In genomic region chr16:85554791-85555548, GRCh38 we compare ENCODE assay signal across 8 cellular contexts. TPM values are rescaled to one million over a fixed set of nuclear protein-coding genes. Genes with fewer than 3 reads are reported as not detected.
DNase-seq lines count a peak whose midpoint lies in the region; ATAC-seq and TF ChIP-seq lines count a peak whose summit lies in the region.

No MANE protein-coding gene starts in this region.

- peak; percentile 9 for ATAC-seq in activated B cell treated with CpG ODN at 0.5 μM for 24 hours (ENCODE audit: low read depth)
- peak; percentile 13 for ATAC-seq in left lobe of liver
- ATAC-seq in GM18520 (IDR thresholded peaks at IDR 0.05; ENCODE audit: unreplicated experiment): no peak
- no peak for ATAC-seq in GM21717 (IDR thresholded peaks at IDR 0.05; ENCODE audit: unreplicated experiment)

- peak overlapping the region; percentile 93 for H3K27ac Mint-ChIP-seq in activated B cell treated with CpG ODN at 0.5 μM for 24 hours

- H3K4me3 Mint-ChIP-seq in activated B cell treated with CpG ODN at 0.5 μM for 24 hours: peak overlapping the region; percentile 97

- CTCF ChIA-PET in activated B cell treated with CpG ODN at 0.5 μM for 24 hours (lab: Charles Lee): interaction anchor here (0.9 to 3.0 kb wide), 4 partner anchors 13 to 75 kb away, joined by 3 to 22 read pairs (median 4); no protein-coding TSS in a partner anchor

- H3K27me3 Mint-ChIP-seq in activated B cell treated with CpG ODN at 0.5 μM for 24 hours: no peaks in the 10 kb centered on the region

- DNase-seq in Daoy (ENCODE audit: low read depth): peak; percentile 77
- DNase-seq in M059J (ENCODE audit: low read depth): peak; percentile 77
- DNase-seq in activated B cell treated with CpG ODN at 0.5 μM for 24 hours: peak; percentile 55
- DNase-seq in central memory CD4-positive, alpha-beta T cell: peak; percentile 69
- DNase-seq in left lobe of liver (ENCODE audit: low spot score): no peak
- peak; percentile 56 to 79 for DNase-seq in stimulated activated CD4-positive, alpha-beta T cell treated with anti-CD3 and anti-CD28 coated beads, Interleukin-4, amount 100 ng/mL, for 4 hours

- intact Hi-C loops in activated B cell treated with CpG ODN at 0.5 μM for 24 hours (cut with micrococcal nuclease): loop anchor here (1.0 to 10.0 kb wide), 14 partner anchors 16 to 1940 kb away; partner anchors contain the start of genes FBXO31, HSBP1, KIAA0513 and ZCCHC14

- POLR2A ChIA-PET in activated B cell treated with CpG ODN at 0.5 μM for 24 hours (lab: Charles Lee): interaction anchor here (0.6 to 5.0 kb wide), 18 partner anchors 12 to 331 kb away, joined by 3 to 88 read pairs (median 5); partner anchors contain the start of gene GSE1

- no peak for TF ChIP-seq CTCF in activated B cell treated with CpG ODN at 0.5 μM for 24 hours (IDR thresholded peaks at IDR 0.05)

- H3K36me3 Mint-ChIP-seq in activated B cell treated with CpG ODN at 0.5 μM for 24 hours (ENCODE audit: low read depth): peaks cover 16% of the 10 kb centered on the region

- H3K9me3 Mint-ChIP-seq in activated B cell treated with CpG ODN at 0.5 μM for 24 hours: no peaks in the 10 kb centered on the region

- H3K4me1 Mint-ChIP-seq in activated B cell treated with CpG ODN at 0.5 μM for 24 hours: peaks cover 43% of the 10 kb centered on the region

RNA-seq across cellular contexts. Expression of gene GSE1, which starts 58.2 kb away (rescaled TPM):
- 9.3 and 10.3 TPM in 2 replicates for total RNA-seq in Daoy (2014; rRNA removed; shearing (Covaris generic))
- total RNA-seq in M059J (2014; rRNA removed; shearing (Covaris generic)): 11.7 and 15.2 TPM in 2 replicates
- total RNA-seq in activated B cell treated with CpG ODN at 0.5 μM for 24 hours (37.8 and 48.3 TPM in 2 replicates), left lobe of liver (38.3 TPM)

Comparison
In these comparisons a context has a peak if more than half of its experiments do, and no peak if none do; other contexts are left out.
1. ATAC-seq: peak in activated B cell treated with CpG ODN at 0.5 μM for 24 hours (single experiment) and left lobe of liver (single experiment); none in GM18520 (single experiment) and GM21717 (single experiment).